Comparison of ENCODE assay signal across 8 cellular contexts in the genomic region with DNA sequence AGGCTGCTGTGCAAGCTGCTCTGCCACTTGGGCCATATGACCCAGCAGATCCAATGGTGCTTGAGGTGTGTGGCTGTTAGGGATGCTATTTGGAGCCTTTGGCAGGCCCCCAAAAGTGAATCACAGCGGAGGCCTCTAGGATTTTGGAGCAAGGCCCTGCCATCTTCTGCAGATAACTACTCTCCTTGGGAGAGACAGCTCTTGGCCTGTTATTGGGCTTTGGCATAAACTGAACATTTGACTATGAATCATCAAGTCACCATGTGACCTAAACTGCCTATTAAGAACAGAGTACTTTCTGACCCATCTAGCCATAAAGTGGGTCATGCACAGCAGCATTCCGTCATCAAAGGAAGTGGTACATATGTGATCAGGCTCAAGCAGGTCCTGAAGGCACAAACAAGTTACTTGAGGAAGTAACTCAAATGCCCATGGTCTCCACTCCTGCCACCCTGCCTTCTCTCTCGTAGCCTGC.
DNase-seq lines count a peak whose midpoint lies in the region; ATAC-seq, FAIRE-seq and TF ChIP-seq lines count a peak whose summit lies in the region.
"Not testable (repeated sequence)": the region's sequence is repeated elsewhere in the genome, so short reads cannot be mapped to it uniquely, and the experiment has no call there.

No MANE protein-coding gene starts in this region.

- not testable (repeated sequence) for H3K27me3 ChIP-seq in bronchial epithelial cell (ENCODE audit: control insufficient read depth, insufficient read depth, low read length)

- H3K9me3 Mint-ChIP-seq in CD14-positive monocyte; activated CD8-positive, alpha-beta T cell treated with anti-CD3 and anti-CD28 coated beads, Interleukin-2, amount 10 ng/mL, durations not matched to agents 7 days and 5 days (ENCODE audit: insufficient read depth); immature natural killer cell: not testable (repeated sequence)

- not testable (repeated sequence) for TF ChIP-seq CTCF in CD14-positive monocyte (IDR thresholded peaks at IDR 0.05); bronchial epithelial cell (IDR thresholded peaks at IDR 0.05; ENCODE audit: insufficient read depth, low read length, severe bottlenecking); fibroblast of pulmonary artery (IDR thresholded peaks at IDR 0.05; ENCODE audit: low read length, missing control alignments)

- H3K36me3 ChIP-seq in bronchial epithelial cell (ENCODE audit: control insufficient read depth, insufficient read depth, low read length): not testable (repeated sequence)

- peak overlapping the region in 4 of 7 donors; percentile 18 to 89 (median 59) for H3K27ac Mint-ChIP-seq in CD14-positive monocyte
- H3K27ac Mint-ChIP-seq in activated CD8-positive, alpha-beta T cell treated with anti-CD3 and anti-CD28 coated beads, Interleukin-2, amount 10 ng/mL, durations not matched to agents 7 days and 5 days: peak overlapping the region; percentile 43
- H3K27ac Mint-ChIP-seq in immature natural killer cell: peak overlapping the region; percentile 27 to 86 (median 74)

- not testable (repeated sequence) for H3K4me3 ChIP-seq in bronchial epithelial cell (ENCODE audit: low read depth, low read length); fibroblast of pulmonary artery (replicated peaks; ENCODE audit: low read depth, low read length)

- H3K4me3 Mint-ChIP-seq in CD14-positive monocyte; activated CD8-positive, alpha-beta T cell treated with anti-CD3 and anti-CD28 coated beads, Interleukin-2, amount 10 ng/mL, durations not matched to agents 7 days and 5 days: not testable (repeated sequence)
- peak overlapping the region in 1 of 5 donors; percentile 36 for H3K4me3 Mint-ChIP-seq in immature natural killer cell

- H3K36me3 Mint-ChIP-seq in CD14-positive monocyte; activated CD8-positive, alpha-beta T cell treated with anti-CD3 and anti-CD28 coated beads, Interleukin-2, amount 10 ng/mL, durations not matched to agents 7 days and 5 days (ENCODE audit: low read depth); immature natural killer cell: not testable (repeated sequence)

- POLR2A ChIA-PET in activated CD8-positive, alpha-beta T cell treated with anti-CD3 and anti-CD28 coated beads, Interleukin-2, amount 10 ng/mL, durations not matched to agents 7 days and 5 days (lab: Charles Lee): not testable (repeated sequence)

- FAIRE-seq in bronchial epithelial cell (lab: Jason Lieb, UNC): not testable (repeated sequence)

- intact Hi-C loops in CD14-positive monocyte (cut with micrococcal nuclease): not testable (repeated sequence)

- not testable (repeated sequence) for H3K27me3 Mint-ChIP-seq in CD14-positive monocyte (ENCODE audit: low read depth in 3 of 3); activated CD8-positive, alpha-beta T cell treated with anti-CD3 and anti-CD28 coated beads, Interleukin-2, amount 10 ng/mL, durations not matched to agents 7 days and 5 days (ENCODE audit: low read depth); immature natural killer cell (ENCODE audit: low read depth in 3 of 3)

- ATAC-seq in activated CD8-positive, alpha-beta T cell treated with anti-CD3 and anti-CD28 coated beads, Interleukin-2, amount 10 ng/mL, durations not matched to agents 7 days and 5 days: not testable (repeated sequence)

- peak; percentile 86 for DNase-seq in CD14-positive monocyte (ENCODE audit: low spot score)
- peak; percentile 74 for DNase-seq in HCEC 1CT
- peak; percentile 97 for DNase-seq in RPMI7951 (ENCODE audit: low read depth)
- not testable (repeated sequence) for DNase-seq in activated CD8-positive, alpha-beta T cell treated with anti-CD3 and anti-CD28 coated beads, Interleukin-2, amount 10 ng/mL, durations not matched to agents 7 days and 5 days
- peak; percentile 79 for DNase-seq in bronchial epithelial cell (ENCODE audit: low read depth)
- DNase-seq in fibroblast of pulmonary artery (ENCODE audit: low read depth): peak; percentile 86
- peak; percentile 39 to 68 (median 42) for DNase-seq in immature natural killer cell
- peak; percentile 5 for DNase-seq in stimulated activated CD4-positive, alpha-beta T cell treated with anti-CD3 and anti-CD28 coated beads, Interleukin-4, amount 100 ng/mL, for 24 hours

- CTCF ChIA-PET in activated CD8-positive, alpha-beta T cell treated with anti-CD3 and anti-CD28 coated beads, Interleukin-2, amount 10 ng/mL, durations not matched to agents 7 days and 5 days (lab: Charles Lee): not testable (repeated sequence)

- H3K4me1 Mint-ChIP-seq in CD14-positive monocyte (peaks cover 17% of the 10 kb centered on the region), immature natural killer cell (peaks cover 7 to 12% of the 10 kb centered on the region in 2 donors)
- not testable (repeated sequence) for H3K4me1 Mint-ChIP-seq in activated CD8-positive, alpha-beta T cell treated with anti-CD3 and anti-CD28 coated beads, Interleukin-2, amount 10 ng/mL, durations not matched to agents 7 days and 5 days (ENCODE audit: low read depth)
